ENCODE assay signal across 10 cellular contexts in the genomic region with DNA sequence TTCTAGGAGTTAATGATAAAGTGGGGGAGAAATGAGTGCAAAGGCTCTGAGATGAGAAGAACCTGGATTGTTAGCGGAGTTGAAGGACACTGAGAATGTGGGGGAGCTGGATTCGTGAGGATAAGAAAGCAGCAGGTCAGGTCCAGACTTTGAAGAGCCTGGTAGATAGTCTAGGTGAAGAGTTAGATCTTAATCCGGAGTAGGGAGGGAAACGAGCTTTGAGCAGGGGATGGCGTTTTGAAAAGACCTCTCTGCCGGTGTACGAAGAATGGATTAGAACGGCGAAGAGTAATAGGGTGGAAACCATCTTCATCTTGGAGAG. TPM values are rescaled to one million over a fixed set of nuclear protein-coding genes. Genes with fewer than 3 reads are reported as not detected.
A peak's percentile ranks its signal among the peaks of the same experiment; 100 is the strongest.
DNase-seq lines count a peak whose midpoint lies in the region; ATAC-seq, FAIRE-seq and TF ChIP-seq lines count a peak whose summit lies in the region.
"Had no signal": no experiment of that assay in that cellular context is flagged by ENCODE, and none has a peak within 500 bp of the region (broad histone marks: within the 10 kb centered on the region; RNA-seq: fewer than 3 reads in every experiment).

No MANE protein-coding gene starts in this region.

- H3K79me2 ChIP-seq in keratinocyte (ENCODE audit: control insufficient read depth, insufficient read depth, low read length): peaks cover 39% of the 10 kb centered on the region

- FAIRE-seq in keratinocyte (lab: Jason Lieb, UNC): no peak
- FAIRE-seq: A204.1 had no signal

- TF ChIP-seq CTCF in keratinocyte (optimal IDR thresholded peaks at IDR 0.05 in 1 of 3, IDR thresholded peaks at IDR 0.05 in 1 of 3, conservative IDR thresholded peaks at IDR 0.05 in 1 of 3; ENCODE audit: extremely low read depth in 1 of 3, insufficient read depth in 2 of 3, low read length in 3 of 3): no peak

- peak overlapping the region; percentile 86 for H3K27ac Mint-ChIP-seq in activated T-helper 2 cell treated with anti-CD3 and anti-CD28 coated beads, Interferon-gamma antibody, Interleukin-2, Interleukin-4, amounts not matched to agents 10 μg/mL and 5 μg/mL and 100 μg/mL, durations not matched to agents 14 hours and 24 hours and 36 hours
- peak overlapping the region; percentile 81 to 93 for H3K27ac Mint-ChIP-seq in stimulated activated naive CD8-positive, alpha-beta T cell treated with anti-CD3 and anti-CD28 coated beads, Interleukin-15, amount 100 ng/mL, for 72 hours

- H3K9me1 ChIP-seq in keratinocyte (ENCODE audit: control insufficient read depth, extremely low read depth, insufficient read depth, low read length): no peaks in the 10 kb centered on the region

- H3K4me1 ChIP-seq in keratinocyte (ENCODE audit: control insufficient read depth, extremely low read depth, insufficient read depth, low read length): peaks cover 38% of the 10 kb centered on the region

- intact Hi-C loops in activated T-helper 2 cell treated with anti-CD3 and anti-CD28 coated beads, Interferon-gamma antibody, Interleukin-2, Interleukin-4, amounts not matched to agents 10 μg/mL and 5 μg/mL and 100 μg/mL, durations not matched to agents 14 hours and 24 hours and 36 hours (cut with micrococcal nuclease): loop anchor here (1.0 to 10.0 kb wide), 4 partner anchors 29 to 1777 kb away; a partner anchor contains a TSS

- no peaks in the 10 kb centered on the region for H3K9me3 ChIP-seq in keratinocyte (ENCODE audit: control insufficient read depth, low read depth, low read length)
- H3K9me3 ChIP-seq: HAP-1 had no signal

- peak overlapping the region in 1 of 3 experiments; percentile 71 for H3K4me3 ChIP-seq in keratinocyte (ENCODE audit: control insufficient read depth in 2 of 3, extremely low read depth in 1 of 3, insufficient read depth in 2 of 3, low read depth in 1 of 3, low read length in 3 of 3)

- peak overlapping the region; percentile 68 for H3K4me3 Mint-ChIP-seq in activated T-helper 2 cell treated with anti-CD3 and anti-CD28 coated beads, Interferon-gamma antibody, Interleukin-2, Interleukin-4, amounts not matched to agents 10 μg/mL and 5 μg/mL and 100 μg/mL, durations not matched to agents 14 hours and 24 hours and 36 hours (ENCODE audit: low read depth)
- H3K4me3 Mint-ChIP-seq in stimulated activated naive CD8-positive, alpha-beta T cell treated with anti-CD3 and anti-CD28 coated beads, Interleukin-15, amount 100 ng/mL, for 72 hours: peak overlapping the region; percentile 24 to 93

- DNase-seq in DMS53 (lab: John Stamatoyannopoulos, UW) (peak; percentile 56), DMS53 treated with DMSO at 0.1 percent for 48 hours (lab: John Stamatoyannopoulos, UW; ENCODE audit: unreplicated experiment) (no peak), keratinocyte (ENCODE audit: low read depth, low spot score) (no peak), iPS-NIHi11 (ENCODE audit: low spot score) (no peak)
- no peak for DNase-seq in activated T-helper 2 cell treated with anti-CD3 and anti-CD28 coated beads, Interferon-gamma antibody, Interleukin-2, Interleukin-4, amounts not matched to agents 10 μg/mL and 5 μg/mL and 100 μg/mL, durations not matched to agents 14 hours and 24 hours and 36 hours (ENCODE audit: low spot score)
- no peak for DNase-seq in stimulated activated naive CD8-positive, alpha-beta T cell treated with anti-CD3 and anti-CD28 coated beads, Interleukin-15, amount 100 ng/mL, for 72 hours

- H3K27me3 ChIP-seq in keratinocyte (ENCODE audit: control insufficient read depth, extremely low read depth, insufficient read depth, low read length): no peaks in the 10 kb centered on the region

- ATAC-seq in stimulated activated naive CD8-positive, alpha-beta T cell treated with anti-CD3 and anti-CD28 coated beads, Interleukin-15, amount 100 ng/mL, for 72 hours: no peak
- ATAC-seq in HG03520 (IDR thresholded peaks at IDR 0.05; ENCODE audit: unreplicated experiment) (no peak), GM21423 (IDR thresholded peaks at IDR 0.05; ENCODE audit: unreplicated experiment) (no peak)

- H3K36me3 ChIP-seq in keratinocyte (ENCODE audit: control insufficient read depth in 2 of 2, extremely low read depth in 1 of 2, insufficient read depth in 2 of 2, low read length in 2 of 2): peaks cover 2 to 4% of the 10 kb centered on the region in 2 experiments

- H3K27me3 Mint-ChIP-seq in activated T-helper 2 cell treated with anti-CD3 and anti-CD28 coated beads, Interferon-gamma antibody, Interleukin-2, Interleukin-4, amounts not matched to agents 10 μg/mL and 5 μg/mL and 100 μg/mL, durations not matched to agents 14 hours and 24 hours and 36 hours (ENCODE audit: low read depth): no peaks in the 10 kb centered on the region
- no peaks in the 10 kb centered on the region for H3K27me3 Mint-ChIP-seq in stimulated activated naive CD8-positive, alpha-beta T cell treated with anti-CD3 and anti-CD28 coated beads, Interleukin-15, amount 100 ng/mL, for 72 hours

- peak overlapping the region; percentile 71 for H3K4me2 ChIP-seq in keratinocyte (ENCODE audit: control insufficient read depth, extremely low read depth, insufficient read depth, low read depth, low read length)

- H3K9ac ChIP-seq in keratinocyte (ENCODE audit: control insufficient read depth, extremely low read depth, insufficient read depth, low read length): peak overlapping the region; percentile 95

- H3K27ac ChIP-seq in keratinocyte (ENCODE audit: control insufficient read depth, insufficient read depth, low read length): peak overlapping the region; percentile 69

- no peaks in the 10 kb centered on the region for H4K20me1 ChIP-seq in keratinocyte (ENCODE audit: control insufficient read depth, extremely low read depth, insufficient read depth, low read length)

- peaks cover 7% of the 10 kb centered on the region for H3K9me3 Mint-ChIP-seq in activated T-helper 2 cell treated with anti-CD3 and anti-CD28 coated beads, Interferon-gamma antibody, Interleukin-2, Interleukin-4, amounts not matched to agents 10 μg/mL and 5 μg/mL and 100 μg/mL, durations not matched to agents 14 hours and 24 hours and 36 hours
- peaks cover 6 to 8% of the 10 kb centered on the region in 2 donors for H3K9me3 Mint-ChIP-seq in stimulated activated naive CD8-positive, alpha-beta T cell treated with anti-CD3 and anti-CD28 coated beads, Interleukin-15, amount 100 ng/mL, for 72 hours

- H2AFZ ChIP-seq in keratinocyte (ENCODE audit: control insufficient read depth, low read length): peak overlapping the region; percentile 84

- H3K4me1 Mint-ChIP-seq in activated T-helper 2 cell treated with anti-CD3 and anti-CD28 coated beads, Interferon-gamma antibody, Interleukin-2, Interleukin-4, amounts not matched to agents 10 μg/mL and 5 μg/mL and 100 μg/mL, durations not matched to agents 14 hours and 24 hours and 36 hours (ENCODE audit: low read depth): peaks cover 41% of the 10 kb centered on the region
- H3K4me1 Mint-ChIP-seq in stimulated activated naive CD8-positive, alpha-beta T cell treated with anti-CD3 and anti-CD28 coated beads, Interleukin-15, amount 100 ng/mL, for 72 hours: peaks cover 56% of the 10 kb centered on the region

- dilution Hi-C loops in keratinocyte (cut with MboI; ENCODE audit: extremely low pct_ligation_motif_present, low sequenced_read_pairs): no loop called here

- H3K36me3 Mint-ChIP-seq in activated T-helper 2 cell treated with anti-CD3 and anti-CD28 coated beads, Interferon-gamma antibody, Interleukin-2, Interleukin-4, amounts not matched to agents 10 μg/mL and 5 μg/mL and 100 μg/mL, durations not matched to agents 14 hours and 24 hours and 36 hours (ENCODE audit: low read depth): peaks cover 25% of the 10 kb centered on the region

RNA-seq across cellular contexts. Expression of a gene that starts 0.5 kb away (rescaled TPM):
- 55.1 and 64.3 TPM in 2 replicates for total RNA-seq in activated T-helper 2 cell treated with anti-CD3 and anti-CD28 coated beads, Interferon-gamma antibody, Interleukin-2, Interleukin-4, amounts not matched to agents 10 μg/mL and 5 μg/mL and 100 μg/mL, durations not matched to agents 14 hours and 24 hours and 36 hours
- 23.2 to 31.9 TPM (median 27.6 TPM) in 3 replicates for polyA plus RNA-seq in keratinocyte
- 12.7 TPM for polyA plus RNA-seq in keratinocyte (2011; ENCODE audit: low read depth)
- polyA plus RNA-seq in keratinocyte (2011; cell fraction: cytosol; rRNA removed): 24.3 and 33.4 TPM in 2 replicates
- 31.5 and 35.0 TPM in 2 replicates for polyA plus RNA-seq in keratinocyte (2011; cell fraction: nucleus; rRNA removed)
- polyA plus RNA-seq in keratinocyte (2012; ENCODE audit: low replicate concordance): 22.6 and 28.9 TPM in 2 replicates
- 28.6 to 47.9 TPM (median 43.4 TPM) in 3 replicates for polyA minus RNA-seq in keratinocyte
- polyA minus RNA-seq in keratinocyte (2011; cell fraction: cytosol; rRNA and poly(A)+ RNA removed): 12.9 TPM
- 21.7 and 45.1 TPM in 2 replicates for polyA minus RNA-seq in keratinocyte (2011; cell fraction: nucleus; rRNA and poly(A)+ RNA removed)

RNA-seq across cellular contexts. Expression of a gene that starts 29.3 kb away (rescaled TPM):
- total RNA-seq in activated T-helper 2 cell treated with anti-CD3 and anti-CD28 coated beads, Interferon-gamma antibody, Interleukin-2, Interleukin-4, amounts not matched to agents 10 μg/mL and 5 μg/mL and 100 μg/mL, durations not matched to agents 14 hours and 24 hours and 36 hours: 358 and 360 TPM in 2 replicates
- 37.4 to 146 TPM (median 139 TPM) in 3 replicates for polyA plus RNA-seq in keratinocyte
- polyA plus RNA-seq in keratinocyte (2011; ENCODE audit: low read depth): 675 TPM
- 31.9 and 57.7 TPM in 2 replicates for polyA plus RNA-seq in keratinocyte (2011; cell fraction: cytosol; rRNA removed)
- polyA plus RNA-seq in keratinocyte (2011; cell fraction: nucleus; rRNA removed): 278 and 326 TPM in 2 replicates
- 116 and 255 TPM in 2 replicates for polyA plus RNA-seq in keratinocyte (2012; ENCODE audit: low replicate concordance)
- 55.9 to 170 TPM (median 84.2 TPM) in 3 replicates for polyA minus RNA-seq in keratinocyte
- 38.6 TPM for polyA minus RNA-seq in keratinocyte (2011; cell fraction: cytosol; rRNA and poly(A)+ RNA removed)
- 128 and 215 TPM in 2 replicates for polyA minus RNA-seq in keratinocyte (2011; cell fraction: nucleus; rRNA and poly(A)+ RNA removed)
